1 cellular context compared by ENCODE assay signal in the genomic region with DNA sequence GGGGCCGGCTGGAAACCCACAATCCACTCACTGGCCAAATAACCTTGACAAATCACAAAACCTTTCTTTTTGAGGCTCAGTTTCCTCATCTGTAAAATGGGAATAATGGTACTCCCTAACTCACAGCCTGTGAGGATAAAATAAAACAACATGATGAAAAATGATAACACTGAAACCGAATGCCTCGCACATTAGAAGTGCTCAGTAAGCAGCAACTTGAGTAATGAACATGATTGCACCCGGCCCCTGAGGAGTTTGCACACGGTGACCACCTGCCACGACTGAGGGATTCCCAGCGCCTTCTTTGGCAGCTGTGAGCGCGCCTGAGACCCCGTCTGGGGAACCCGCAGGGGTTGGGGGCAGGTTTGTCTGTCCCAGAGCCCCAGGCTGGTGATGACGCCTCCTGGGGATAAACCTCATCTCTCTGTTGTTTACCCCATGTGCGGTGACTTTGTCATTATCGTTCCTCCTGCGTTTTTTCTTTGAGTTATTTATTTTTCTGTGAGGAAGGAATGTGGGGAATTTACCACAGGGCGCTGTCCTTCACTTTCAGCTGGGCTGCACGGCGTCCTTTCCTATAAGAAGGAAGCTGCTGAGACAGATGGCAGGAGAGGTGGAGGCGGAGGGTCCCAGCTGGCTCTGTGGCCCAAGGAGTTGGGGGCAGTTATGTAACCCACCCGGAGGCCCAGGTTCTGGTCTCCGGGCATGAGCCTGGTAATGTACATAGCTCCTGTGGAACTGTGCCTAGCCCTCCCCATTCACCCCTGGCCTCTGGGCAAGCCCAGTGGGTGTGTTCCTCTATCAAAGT.
TF ChIP-seq lines count a peak whose summit lies in the region.

No MANE protein-coding gene starts in this region.

TF ChIP-seq in SK-N-SH, 30 proteins besides CTCF, POLR2A, EP300 and RAD21 (continued from another document):
- TF ChIP-seq, protein P1, sequence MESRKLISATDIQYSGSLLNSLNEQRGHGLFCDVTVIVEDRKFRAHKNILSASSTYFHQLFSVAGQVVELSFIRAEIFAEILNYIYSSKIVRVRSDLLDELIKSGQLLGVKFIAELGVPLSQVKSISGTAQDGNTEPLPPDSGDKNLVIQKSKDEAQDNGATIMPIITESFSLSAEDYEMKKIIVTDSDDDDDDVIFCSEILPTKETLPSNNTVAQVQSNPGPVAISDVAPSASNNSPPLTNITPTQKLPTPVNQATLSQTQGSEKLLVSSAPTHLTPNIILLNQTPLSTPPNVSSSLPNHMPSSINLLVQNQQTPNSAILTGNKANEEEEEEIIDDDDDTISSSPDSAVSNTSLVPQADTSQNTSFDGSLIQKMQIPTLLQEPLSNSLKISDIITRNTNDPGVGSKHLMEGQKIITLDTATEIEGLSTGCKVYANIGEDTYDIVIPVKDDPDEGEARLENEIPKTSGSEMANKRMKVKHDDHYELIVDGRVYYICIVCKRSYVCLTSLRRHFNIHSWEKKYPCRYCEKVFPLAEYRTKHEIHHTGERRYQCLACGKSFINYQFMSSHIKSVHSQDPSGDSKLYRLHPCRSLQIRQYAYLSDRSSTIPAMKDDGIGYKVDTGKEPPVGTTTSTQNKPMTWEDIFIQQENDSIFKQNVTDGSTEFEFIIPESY (IDR thresholded peaks at IDR 0.05; ENCODE audit: borderline replicate concordance, low read depth): peak; percentile 34; the same call in 1 of the 2 replicates
- TF ChIP-seq EZH2phosphoT487 (IDR thresholded peaks at IDR 0.05; ENCODE audit: borderline replicate concordance, low read depth) (no peak), GATA2 (CRISPR knock-in tag; IDR thresholded peaks at IDR 0.05) (no peak), NRF1 (IDR thresholded peaks at IDR 0.05; ENCODE audit: low read depth, low read length) (no peak), RFX5 (IDR thresholded peaks at IDR 0.05; ENCODE audit: low read length) (no peak), TAF1 (IDR thresholded peaks at IDR 0.05; ENCODE audit: borderline replicate concordance, low read depth, low read length) (no peak), MEF2A (IDR thresholded peaks at IDR 0.05; ENCODE audit: borderline replicate concordance, low read depth) (no peak), FOSL2 (IDR thresholded peaks at IDR 0.05; ENCODE audit: borderline replicate concordance, low read depth) (peak; percentile 30; the same call in 1 of the 2 replicates), FOXJ3 (CRISPR knock-in tag; IDR thresholded peaks at IDR 0.05) (no peak), TCF12 (IDR thresholded peaks at IDR 0.05) (peak; percentile 86), RXRA (IDR thresholded peaks at IDR 0.05; ENCODE audit: borderline replicate concordance, low read depth) (peak; percentile 76), GABPA (IDR thresholded peaks at IDR 0.05; ENCODE audit: low read depth) (no peak)
- TF ChIP-seq, protein P2, sequence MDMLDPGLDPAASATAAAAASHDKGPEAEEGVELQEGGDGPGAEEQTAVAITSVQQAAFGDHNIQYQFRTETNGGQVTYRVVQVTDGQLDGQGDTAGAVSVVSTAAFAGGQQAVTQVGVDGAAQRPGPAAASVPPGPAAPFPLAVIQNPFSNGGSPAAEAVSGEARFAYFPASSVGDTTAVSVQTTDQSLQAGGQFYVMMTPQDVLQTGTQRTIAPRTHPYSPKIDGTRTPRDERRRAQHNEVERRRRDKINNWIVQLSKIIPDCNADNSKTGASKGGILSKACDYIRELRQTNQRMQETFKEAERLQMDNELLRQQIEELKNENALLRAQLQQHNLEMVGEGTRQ (IDR thresholded peaks at IDR 0.05; ENCODE audit: borderline replicate concordance, low read depth, low read length): no peak
